Comparison of ENCODE assay signal across 34 cellular contexts in genomic region chr15:73807865-73808264, GRCh38. TPM values are rescaled to one million over a fixed set of nuclear protein-coding genes. Genes with fewer than 3 reads are reported as not detected.
"Had no signal": no experiment of that assay in that cellular context is flagged by ENCODE, and none has a peak within 500 bp of the region (broad histone marks: within the 10 kb centered on the region; RNA-seq: fewer than 3 reads in every experiment).

No MANE protein-coding gene starts in this region.

- H3K27me3 ChIP-seq: MG63 had no signal

- FAIRE-seq: RCC 7860 had no signal

- H3K27ac Mint-ChIP-seq: T-cell had no signal

- H3K27ac ChIP-seq: PC-9, RWPE1, SJCRH30, SK-N-MC had no signal

- DNase-seq: Kasumi-1, MG63, NCI-H1048, NCI-H1092 treated with DMSO at 0.1 percent for 48 hours, NCI-H1105 treated with DMSO at 0.1 percent for 48 hours, NCI-H1436, NCI-H146, NCI-H1694, NCI-H187, NCI-H1930, NCI-H2029 treated with DMSO at 0.1 percent for 48 hours, NCI-H2081 treated with DMSO at 0.1 percent for 48 hours, NCI-H2107, NCI-H2171, NCI-H226, NCI-H446 treated with DMSO at 0.1 percent for 48 hours, NCI-H510A, NCI-H524, NCI-H526, NCI-H774, PC-9, SHP77, SIG-M5, SJCRH30, T-cell had no signal

- ATAC-seq: Panc1, Right ventricle myocardium inferior, SK-N-SH treated with all-trans-retinoic acid at 6 μM for 48 hours, T-cell had no signal

- H3K4me2 ChIP-seq: PC-9 had no signal

- H2AFZ ChIP-seq: PC-9 had no signal

- H3K9me3 Mint-ChIP-seq: T-cell had no signal

- H3K4me1 Mint-ChIP-seq: T-cell had no signal

- H3K36me3 ChIP-seq: MG63, SJCRH30 had no signal

- H3K4me3 Mint-ChIP-seq: T-cell had no signal

- H3K36me3 Mint-ChIP-seq: T-cell had no signal

- H3K4me3 ChIP-seq: MG63, PC-9, SJCRH30, SK-N-MC had no signal

- H3K9me3 ChIP-seq: MG63, SJCRH30 had no signal

RNA-seq across cellular contexts. Expression of gene INSYN1, which starts 54.7 kb away (rescaled TPM):
- total RNA-seq: OCI-LY7; PC-9; RPMI7951; SJCRH30; T-cell; T-helper 1 cell treated with Interleukin-12 subunit alpha and Interleukin-12 subunit beta and Interleukin-4 antibody, amounts not matched to agents 30 ng/mL and 1 ng/mL, for 36 hours had no signal
